ENCODE assay signal across 12 cellular contexts in genomic region chr4:140233811-140234696, GRCh38.
A peak's percentile ranks its signal among the peaks of the same experiment; 100 is the strongest.
DNase-seq lines count a peak whose midpoint lies in the region; ATAC-seq and TF ChIP-seq lines count a peak whose summit lies in the region.
"Had no signal": no experiment of that assay in that cellular context is flagged by ENCODE, and none has a peak within 500 bp of the region (broad histone marks: within the 10 kb centered on the region; RNA-seq: fewer than 3 reads in every experiment).

No MANE protein-coding gene starts in this region.

- H3K9ac ChIP-seq in fibroblast of lung (ENCODE audit: insufficient read depth, low read length), result no peak overlapping the region

- peak overlapping the region; percentile 91 for H3K27ac Mint-ChIP-seq in activated CD4-positive, alpha-beta T cell treated with anti-CD3 and anti-CD28 coated beads for 36 hours
- peak overlapping the region; percentile 91 for H3K27ac Mint-ChIP-seq in T-helper 1 cell treated with Interleukin-12 subunit alpha and Interleukin-12 subunit beta and Interleukin-4 antibody, amounts not matched to agents 30 μg/mL and 1 μg/mL, for 36 hours
- peak overlapping the region; percentile 50 for H3K27ac Mint-ChIP-seq in stimulated activated memory B cell treated with anti-CD40 and anti-IgM and Interleukin-4, amounts not matched to agents 10 μg/mL and 1 μg/mL and 100 μg/mL, for 72 hours

- POLR2A ChIA-PET in activated CD4-positive, alpha-beta T cell treated with anti-CD3 and anti-CD28 coated beads for 36 hours (lab: Charles Lee), result interaction anchor here (0.7 kb wide), 1 partner anchor 153 kb away, joined by 4 read pairs; no protein-coding TSS in a partner anchor

- H3K27ac ChIP-seq in fibroblast of lung (ENCODE audit: insufficient read depth, low read length), result peak overlapping the region; percentile 15
- H3K27ac ChIP-seq: colonic mucosa had no signal

- ATAC-seq in activated CD4-positive, alpha-beta T cell treated with anti-CD3 and anti-CD28 coated beads for 36 hours, result peak; percentile 68
- ATAC-seq in stimulated activated memory B cell treated with anti-CD40 and anti-IgM and Interleukin-4, amounts not matched to agents 10 μg/mL and 1 μg/mL and 100 μg/mL, for 72 hours, result no peak
- ATAC-seq in GM19324 (IDR thresholded peaks at IDR 0.05; ENCODE audit: low FRiP score, unreplicated experiment) (no peak), HG03196 (IDR thresholded peaks at IDR 0.05; ENCODE audit: unreplicated experiment) (no peak)
- ATAC-seq: left ventricle myocardium superior had no signal

- no peak for TF ChIP-seq CTCF in fibroblast of lung (conservative IDR thresholded peaks at IDR 0.05 in 1 of 2, IDR thresholded peaks at IDR 0.05 in 1 of 2; ENCODE audit: low read depth in 1 of 2, low read length in 2 of 2)

- no peaks in the 10 kb centered on the region for H4K20me1 ChIP-seq in fibroblast of lung (ENCODE audit: control insufficient read depth, extremely low read depth, insufficient read depth, low read length)

- no peaks in the 10 kb centered on the region for H3K36me3 Mint-ChIP-seq in activated CD4-positive, alpha-beta T cell treated with anti-CD3 and anti-CD28 coated beads for 36 hours (ENCODE audit: low read depth)
- H3K36me3 Mint-ChIP-seq in T-helper 1 cell treated with Interleukin-12 subunit alpha and Interleukin-12 subunit beta and Interleukin-4 antibody, amounts not matched to agents 30 μg/mL and 1 μg/mL, for 36 hours (ENCODE audit: low read depth), result peaks cover 5% of the 10 kb centered on the region
- H3K36me3 Mint-ChIP-seq in stimulated activated memory B cell treated with anti-CD40 and anti-IgM and Interleukin-4, amounts not matched to agents 10 μg/mL and 1 μg/mL and 100 μg/mL, for 72 hours, result no peaks in the 10 kb centered on the region

- no peaks in the 10 kb centered on the region for H3K36me3 ChIP-seq in fibroblast of lung (ENCODE audit: control insufficient read depth, insufficient read depth, low read length)
- H3K36me3 ChIP-seq: colonic mucosa had no signal

- intact Hi-C loops in activated CD4-positive, alpha-beta T cell treated with anti-CD3 and anti-CD28 coated beads for 36 hours (cut with DNase I, micrococcal nuclease), result loop anchor here (2.0 to 5.0 kb wide), 2 partner anchors 77 kb away; no protein-coding TSS in a partner anchor

- H3K9me3 Mint-ChIP-seq in activated CD4-positive, alpha-beta T cell treated with anti-CD3 and anti-CD28 coated beads for 36 hours (ENCODE audit: low read depth), result no peaks in the 10 kb centered on the region
- peaks cover 4% of the 10 kb centered on the region for H3K9me3 Mint-ChIP-seq in T-helper 1 cell treated with Interleukin-12 subunit alpha and Interleukin-12 subunit beta and Interleukin-4 antibody, amounts not matched to agents 30 μg/mL and 1 μg/mL, for 36 hours
- peaks cover 3% of the 10 kb centered on the region for H3K9me3 Mint-ChIP-seq in stimulated activated memory B cell treated with anti-CD40 and anti-IgM and Interleukin-4, amounts not matched to agents 10 μg/mL and 1 μg/mL and 100 μg/mL, for 72 hours

- H3K27me3 Mint-ChIP-seq in activated CD4-positive, alpha-beta T cell treated with anti-CD3 and anti-CD28 coated beads for 36 hours, result no peaks in the 10 kb centered on the region
- H3K27me3 Mint-ChIP-seq in T-helper 1 cell treated with Interleukin-12 subunit alpha and Interleukin-12 subunit beta and Interleukin-4 antibody, amounts not matched to agents 30 μg/mL and 1 μg/mL, for 36 hours (ENCODE audit: low read depth), result peaks cover 22% of the 10 kb centered on the region
- peaks cover 38% of the 10 kb centered on the region for H3K27me3 Mint-ChIP-seq in stimulated activated memory B cell treated with anti-CD40 and anti-IgM and Interleukin-4, amounts not matched to agents 10 μg/mL and 1 μg/mL and 100 μg/mL, for 72 hours

- no peak overlapping the region for H3K4me3 ChIP-seq in fibroblast of lung (replicated peaks in 1 of 4; ENCODE audit: control extremely low read depth in 1 of 4, insufficient read depth in 1 of 4, low read depth in 3 of 4, low read length in 4 of 4)
- H3K4me3 ChIP-seq: colonic mucosa had no signal

- H2AFZ ChIP-seq in fibroblast of lung (ENCODE audit: low read length), result peak overlapping the region; percentile 61

- H3K9me3 ChIP-seq in fibroblast of lung (ENCODE audit: control insufficient read depth, insufficient read depth, low read depth, low read length), result no peaks in the 10 kb centered on the region
- H3K9me3 ChIP-seq: colonic mucosa had no signal

- H3K27me3 ChIP-seq in fibroblast of lung (ENCODE audit: control insufficient read depth, insufficient read depth, low read length), result no peaks in the 10 kb centered on the region
- H3K27me3 ChIP-seq: colonic mucosa had no signal

- peak overlapping the region; percentile 68 for H3K4me2 ChIP-seq in fibroblast of lung (ENCODE audit: extremely low read depth, insufficient read depth, low read length)

- no peaks in the 10 kb centered on the region for H3K79me2 ChIP-seq in fibroblast of lung (ENCODE audit: control insufficient read depth, insufficient read depth, low read length)

- CTCF ChIA-PET in activated CD4-positive, alpha-beta T cell treated with anti-CD3 and anti-CD28 coated beads for 36 hours (lab: Charles Lee), result interaction anchor here (1.0 to 2.7 kb wide), 5 partner anchors 9 to 221 kb away, joined by 3 to 26 read pairs (median 5); no protein-coding TSS in a partner anchor

- peak; percentile 33 for DNase-seq in activated CD4-positive, alpha-beta T cell treated with anti-CD3 and anti-CD28 coated beads for 36 hours
- DNase-seq in activated CD4-positive, alpha-beta T cell treated with anti-CD3 and anti-CD28 coated beads, Interleukin-2, amount 50 U/mL, for 1 hour, result no peak
- DNase-seq in fibroblast of lung (ENCODE audit: low read depth in 2 of 2) (peak; percentile 87 to 91), H4 (ENCODE audit: low spot score) (no peak)
- DNase-seq: C1 segment of cervical spinal cord; colonic mucosa; left ventricle myocardium superior; stimulated activated CD4-positive, alpha-beta T cell treated with anti-CD3 and anti-CD28 coated beads, Interleukin-1b, Interleukin-23, amount 100 ng/mL, for 48 hours had no signal

- peaks cover 32% of the 10 kb centered on the region for H3K4me1 ChIP-seq in fibroblast of lung (ENCODE audit: control insufficient read depth, extremely low read depth, insufficient read depth, low read length)

- H3K4me1 Mint-ChIP-seq in activated CD4-positive, alpha-beta T cell treated with anti-CD3 and anti-CD28 coated beads for 36 hours, result peaks cover 18% of the 10 kb centered on the region
- H3K4me1 Mint-ChIP-seq in T-helper 1 cell treated with Interleukin-12 subunit alpha and Interleukin-12 subunit beta and Interleukin-4 antibody, amounts not matched to agents 30 μg/mL and 1 μg/mL, for 36 hours (ENCODE audit: low read depth), result peaks cover 26% of the 10 kb centered on the region
- H3K4me1 Mint-ChIP-seq in stimulated activated memory B cell treated with anti-CD40 and anti-IgM and Interleukin-4, amounts not matched to agents 10 μg/mL and 1 μg/mL and 100 μg/mL, for 72 hours, result peaks cover 18% of the 10 kb centered on the region

- no peak overlapping the region for H3K4me3 Mint-ChIP-seq in activated CD4-positive, alpha-beta T cell treated with anti-CD3 and anti-CD28 coated beads for 36 hours
- H3K4me3 Mint-ChIP-seq in T-helper 1 cell treated with Interleukin-12 subunit alpha and Interleukin-12 subunit beta and Interleukin-4 antibody, amounts not matched to agents 30 μg/mL and 1 μg/mL, for 36 hours, result peak overlapping the region; percentile 56
- no peak overlapping the region for H3K4me3 Mint-ChIP-seq in stimulated activated memory B cell treated with anti-CD40 and anti-IgM and Interleukin-4, amounts not matched to agents 10 μg/mL and 1 μg/mL and 100 μg/mL, for 72 hours

Comparison
In these comparisons a context has a peak if more than half of its experiments do, and no peak if none do; other contexts are left out.
1. DNase-seq: peak in activated CD4-positive, alpha-beta T cell treated with anti-CD3 and anti-CD28 coated beads for 36 hours (single experiment) and fibroblast of lung (2 of 2); none in activated CD4-positive, alpha-beta T cell treated with anti-CD3 and anti-CD28 coated beads, Interleukin-2, amount 50 U/mL, for 1 hour (single experiment) and H4 (single experiment).
2. Peak in every context shown above with its lines, with median percentiles within 50 percentile points of each other: H3K27ac Mint-ChIP-seq.